15 cellular contexts compared by ENCODE assay signal in the genomic region with DNA sequence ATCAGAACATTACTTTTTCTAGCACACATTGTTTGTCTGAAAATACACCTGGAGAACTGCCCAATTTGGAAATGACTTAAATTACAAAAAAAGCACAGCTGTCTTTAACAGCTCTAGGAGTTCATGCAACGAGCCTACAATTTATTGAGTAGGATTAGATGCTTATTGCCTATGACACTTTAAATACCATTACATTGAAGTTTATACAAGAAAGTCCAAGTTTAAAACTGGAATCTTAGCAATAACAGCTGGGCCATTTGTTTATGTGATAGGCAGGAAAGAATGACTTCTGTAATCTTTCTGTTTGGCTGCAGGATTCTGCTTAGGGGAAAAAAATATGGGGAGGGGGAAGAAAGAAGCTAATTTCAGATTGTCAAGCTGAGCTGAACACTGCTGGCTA.
A peak's percentile ranks its signal among the peaks of the same experiment; 100 is the strongest.
DNase-seq lines count a peak whose midpoint lies in the region; ATAC-seq and TF ChIP-seq lines count a peak whose summit lies in the region.
"Had no signal": no experiment of that assay in that cellular context is flagged by ENCODE, and none has a peak within 500 bp of the region (broad histone marks: within the 10 kb centered on the region; RNA-seq: fewer than 3 reads in every experiment).

No MANE protein-coding gene starts in this region.

- POLR2A ChIA-PET in PC-3 (lab: Charles Lee; ENCODE audit: unreplicated experiment): no interaction called here

- ATAC-seq in gastroesophageal sphincter (no peak), PC-3 (no peak), HG02884 (IDR thresholded peaks at IDR 0.05; ENCODE audit: unreplicated experiment) (no peak)

- peak overlapping the region in 3 of 4 donors; percentile 23 to 33 (median 25) for H3K27ac ChIP-seq in gastroesophageal sphincter
- H3K27ac ChIP-seq in rectal smooth muscle tissue (ENCODE audit: low read depth, low read length): peak overlapping the region; percentile 33
- no peak overlapping the region for H3K27ac ChIP-seq in PC-3 (ENCODE audit: low read length)
- no peak overlapping the region for H3K27ac ChIP-seq in effector memory CD4-positive, alpha-beta T cell (ENCODE audit: insufficient read depth, low read length, poor library complexity, severe bottlenecking)
- H3K27ac ChIP-seq: GM23248 had no signal

- intact Hi-C loops in PC-3 (cut with micrococcal nuclease): no loop called here

- no peaks in the 10 kb centered on the region for H3K36me3 ChIP-seq in adipocyte (ENCODE audit: control insufficient read depth, insufficient read depth, low read length, severe bottlenecking)
- no peaks in the 10 kb centered on the region for H3K36me3 ChIP-seq in gastroesophageal sphincter
- H3K36me3 ChIP-seq in rectal smooth muscle tissue (ENCODE audit: control insufficient read depth, insufficient read depth, low read length): no peaks in the 10 kb centered on the region
- H3K36me3 ChIP-seq in PC-3 (ENCODE audit: low read depth, low read length): no peaks in the 10 kb centered on the region
- H3K36me3 ChIP-seq in effector memory CD4-positive, alpha-beta T cell (ENCODE audit: control insufficient read depth, insufficient read depth, low read length): no peaks in the 10 kb centered on the region

- TF ChIP-seq EP300 in gastroesophageal sphincter (IDR thresholded peaks at IDR 0.05): no peak

- H3K4me3 ChIP-seq in adipocyte (ENCODE audit: low read length) (no peak overlapping the region), gastroesophageal sphincter (no peak overlapping the region), rectal smooth muscle tissue (ENCODE audit: low read length) (no peak overlapping the region), PC-3 (ENCODE audit: low read length) (no peak overlapping the region)
- H3K4me3 ChIP-seq in effector memory CD4-positive, alpha-beta T cell (ENCODE audit: insufficient read depth, low read depth, low read length, poor library complexity, severe bottlenecking): no peak overlapping the region
- H3K4me3 ChIP-seq: GM23248 had no signal

- no peak overlapping the region for H2AFZ ChIP-seq in PC-3 (ENCODE audit: low read length)
- H2AFZ ChIP-seq: GM23248 had no signal

- TF ChIP-seq POLR2A in gastroesophageal sphincter (IDR thresholded peaks at IDR 0.05): no peak

- no peak overlapping the region for H3K9ac ChIP-seq in adipocyte (ENCODE audit: low read length)
- H3K9ac ChIP-seq in rectal smooth muscle tissue (ENCODE audit: low read length): no peak overlapping the region
- no peak overlapping the region for H3K9ac ChIP-seq in PC-3 (ENCODE audit: low read length)
- H3K9ac ChIP-seq: GM23248 had no signal

- H3K27me3 ChIP-seq in adipocyte (replicated peaks; ENCODE audit: control insufficient read depth, insufficient read depth, low read length) (peaks cover 3% of the 10 kb centered on the region), gastroesophageal sphincter (no peaks in the 10 kb centered on the region), rectal smooth muscle tissue (ENCODE audit: control insufficient read depth, insufficient read depth, low read length) (no peaks in the 10 kb centered on the region), PC-3 (ENCODE audit: low read length) (no peaks in the 10 kb centered on the region)
- H3K27me3 ChIP-seq in effector memory CD4-positive, alpha-beta T cell (replicated peaks; ENCODE audit: control insufficient read depth, insufficient read depth, low read length, poor library complexity, severe bottlenecking): no peaks in the 10 kb centered on the region

- no peak overlapping the region for H3K4me2 ChIP-seq in PC-3 (ENCODE audit: low read length)

- DNase-seq in adipocyte (ENCODE audit: low read depth): peak; percentile 53
- DNase-seq in PC-3: no peak
- DNase-seq in Ammon's horn (ENCODE audit: low spot score): no peak
- no peak for DNase-seq in effector memory CD4-positive, alpha-beta T cell
- DNase-seq: Calu3; CD4-positive, alpha-beta memory T cell; DMS53; GM23248; KG1; NCI-H1417 treated with DMSO at 0.1 percent for 48 hours; NCI-H2029 treated with DMSO at 0.1 percent for 48 hours; NCI-H748 treated with DMSO at 0.1 percent for 48 hours had no signal

- no peaks in the 10 kb centered on the region for H3K9me2 ChIP-seq in PC-3 (replicated peaks; ENCODE audit: low read length)

- BruUV-seq in PC-3 (replicated peaks; lab: Mats Ljungman, UMichigan): no TSS peak

- no peaks in the 10 kb centered on the region for H3K79me2 ChIP-seq in PC-3 (ENCODE audit: low read length)

- no peaks in the 10 kb centered on the region for H3F3A ChIP-seq in PC-3 (ENCODE audit: low read length, unreplicated experiment)

- WGBS in gastroesophageal sphincter (ENCODE audit: low coverage in 1 of 2), 2 donors: 10 to 30% methylated on average over 1 of the region's 1 CpG

- no peak for TF ChIP-seq CTCF in gastroesophageal sphincter (IDR thresholded peaks at IDR 0.05)
- no peak for TF ChIP-seq CTCF in PC-3 (conservative IDR thresholded peaks at IDR 0.05; ENCODE audit: low read depth, low read length)

- H3K4me1 ChIP-seq in adipocyte (ENCODE audit: control insufficient read depth, insufficient read depth, low read length): no peaks in the 10 kb centered on the region
- peaks cover 2 to 40% (median 10%) of the 10 kb centered on the region in 3 donors for H3K4me1 ChIP-seq in gastroesophageal sphincter
- H3K4me1 ChIP-seq in rectal smooth muscle tissue (ENCODE audit: control insufficient read depth, insufficient read depth, low read length): peaks cover 27% of the 10 kb centered on the region
- no peaks in the 10 kb centered on the region for H3K4me1 ChIP-seq in PC-3 (ENCODE audit: insufficient read depth, low read length)
- H3K4me1 ChIP-seq in effector memory CD4-positive, alpha-beta T cell (ENCODE audit: control insufficient read depth, insufficient read depth, low read length, poor library complexity, severe bottlenecking): no peaks in the 10 kb centered on the region

- H3K9me3 ChIP-seq in adipocyte (ENCODE audit: control insufficient read depth, low read length) (no peaks in the 10 kb centered on the region), gastroesophageal sphincter (no peaks in the 10 kb centered on the region), PC-3 (ENCODE audit: low read length) (no peaks in the 10 kb centered on the region)
- no peaks in the 10 kb centered on the region for H3K9me3 ChIP-seq in effector memory CD4-positive, alpha-beta T cell (ENCODE audit: control insufficient read depth, low read length)

- no peaks in the 10 kb centered on the region for H4K20me1 ChIP-seq in PC-3 (ENCODE audit: low read length)

- CTCF ChIA-PET in PC-3 (lab: Charles Lee): no interaction called here

Comparison
In these comparisons a context has a peak if more than half of its experiments do, and no peak if none do; other contexts are left out.
1. H3K27ac ChIP-seq: peak in gastroesophageal sphincter (3 of 4) and rectal smooth muscle tissue (single experiment); none in PC-3 (single experiment) and effector memory CD4-positive, alpha-beta T cell (single experiment).